ENCODE assay signal across 7 cellular contexts in genomic region chr7:76101693-76102437, GRCh38. TPM values are rescaled to one million over a fixed set of nuclear protein-coding genes. Genes with fewer than 3 reads are reported as not detected.
DNase-seq lines count a peak whose midpoint lies in the region; ATAC-seq and TF ChIP-seq lines count a peak whose summit lies in the region.
"Not testable (repeated sequence)": the region's sequence is repeated elsewhere in the genome, so short reads cannot be mapped to it uniquely, and the experiment has no call there.

No MANE protein-coding gene starts in this region.

- H3K27ac Mint-ChIP-seq in activated CD8-positive, alpha-beta T cell treated with anti-CD3 and anti-CD28 coated beads for 36 hours, result not testable (repeated sequence)

- not testable (repeated sequence) for H3K4me3 Mint-ChIP-seq in activated CD8-positive, alpha-beta T cell treated with anti-CD3 and anti-CD28 coated beads for 36 hours

- in situ Hi-C loops in astrocyte of the spinal cord (cut with HindIII; ENCODE audit: low sequenced_read_pairs), result not testable (repeated sequence)

- peak overlapping the region; percentile 40 for H3K27ac ChIP-seq in SJSA1

- DNase-seq in EH (ENCODE audit: low read depth), result peak; percentile 47
- peak; percentile 54 for DNase-seq in HT1080 (ENCODE audit: low read depth)
- DNase-seq in SJSA1 (ENCODE audit: low read depth in 1 of 2, low spot score in 2 of 2); activated CD8-positive, alpha-beta T cell treated with anti-CD3 and anti-CD28 coated beads for 36 hours: not testable (repeated sequence)
- peak; percentile 36 for DNase-seq in astrocyte of the spinal cord (ENCODE audit: low read depth, low spot score)
- peak; percentile 51 for DNase-seq in fibroblast of the aortic adventitia (ENCODE audit: low read depth)
- peak; percentile 54 to 57 for DNase-seq in lung microvascular endothelial cell (ENCODE audit: low read depth in 2 of 2)

- not testable (repeated sequence) for H3K4me1 Mint-ChIP-seq in activated CD8-positive, alpha-beta T cell treated with anti-CD3 and anti-CD28 coated beads for 36 hours (ENCODE audit: low read depth)

- not testable (repeated sequence) for H3K27me3 Mint-ChIP-seq in activated CD8-positive, alpha-beta T cell treated with anti-CD3 and anti-CD28 coated beads for 36 hours

- not testable (repeated sequence) for H3K36me3 ChIP-seq in SJSA1

- POLR2A ChIA-PET in activated CD8-positive, alpha-beta T cell treated with anti-CD3 and anti-CD28 coated beads for 36 hours (lab: Charles Lee), result not testable (repeated sequence)

- H3K9me3 Mint-ChIP-seq in activated CD8-positive, alpha-beta T cell treated with anti-CD3 and anti-CD28 coated beads for 36 hours, result not testable (repeated sequence)

- not testable (repeated sequence) for H3K9me3 ChIP-seq in SJSA1 (replicated peaks)

- H3K4me1 ChIP-seq in SJSA1 (replicated peaks), result peaks cover 16% of the 10 kb centered on the region

- CTCF ChIA-PET in activated CD8-positive, alpha-beta T cell treated with anti-CD3 and anti-CD28 coated beads for 36 hours (lab: Charles Lee), result interaction anchor here (1.8 kb wide), 1 partner anchor 212 kb away, joined by 4 read pairs; no protein-coding TSS in a partner anchor

- TF ChIP-seq CTCF in activated CD8-positive, alpha-beta T cell treated with anti-CD3 and anti-CD28 coated beads for 36 hours (IDR thresholded peaks at IDR 0.05); astrocyte of the spinal cord (IDR thresholded peaks at IDR 0.05; ENCODE audit: low read depth, low read length): not testable (repeated sequence)
- TF ChIP-seq CTCF in fibroblast of the aortic adventitia (IDR thresholded peaks at IDR 0.05; ENCODE audit: insufficient read depth, low read length), result peak; percentile 6

- H3K27me3 ChIP-seq in SJSA1 (replicated peaks), result not testable (repeated sequence)

- intact Hi-C loops in activated CD8-positive, alpha-beta T cell treated with anti-CD3 and anti-CD28 coated beads for 36 hours (cut with micrococcal nuclease), result not testable (repeated sequence)

- H3K36me3 Mint-ChIP-seq in activated CD8-positive, alpha-beta T cell treated with anti-CD3 and anti-CD28 coated beads for 36 hours (ENCODE audit: low read depth), result not testable (repeated sequence)

- H3K4me3 ChIP-seq in SJSA1; astrocyte of the spinal cord (ENCODE audit: low read depth, low read length); fibroblast of the aortic adventitia (ENCODE audit: low read depth, low read length): not testable (repeated sequence)

- peak; percentile 27 for ATAC-seq in activated CD8-positive, alpha-beta T cell treated with anti-CD3 and anti-CD28 coated beads for 36 hours

RNA-seq across cellular contexts. Expression of gene MDH2, which starts 54.0 kb away (rescaled TPM):
- total RNA-seq in HT1080 (2014; rRNA removed; shearing (Covaris generic)), result 236 and 349 TPM in 2 replicates
- polyA plus RNA-seq in HT1080 (2015; cell fraction: cytosol; rRNA removed), result 227 and 244 TPM in 2 replicates
- 170 and 192 TPM in 2 replicates for polyA plus RNA-seq in HT1080 (2015; cell fraction: nucleus; rRNA removed)
- total RNA-seq in SJSA1 (2014; rRNA removed; shearing (Covaris generic)), result 69.9 and 72.2 TPM in 2 replicates
- 100 to 1,000 TPM; 278 to 292 TPM for total RNA-seq in activated CD8-positive, alpha-beta T cell treated with anti-CD3 and anti-CD28 coated beads for 36 hours
- total RNA-seq in fibroblast of the aortic adventitia (ENCODE audit: low replicate concordance) (38.3 and 43.8 TPM in 2 replicates), lung microvascular endothelial cell (29.8 and 35.3 TPM in 2 replicates)

RNA-seq across cellular contexts. Expression of gene STYXL1, which starts 54.1 kb away (rescaled TPM):
- 51.9 and 53.8 TPM in 2 replicates for total RNA-seq in HT1080 (2014; rRNA removed; shearing (Covaris generic))
- 64.6 and 68.9 TPM in 2 replicates for polyA plus RNA-seq in HT1080 (2015; cell fraction: cytosol; rRNA removed)
- 67.6 and 71.4 TPM in 2 replicates for polyA plus RNA-seq in HT1080 (2015; cell fraction: nucleus; rRNA removed)
- 78.4 and 123 TPM in 2 replicates for total RNA-seq in SJSA1 (2014; rRNA removed; shearing (Covaris generic))
- total RNA-seq in activated CD8-positive, alpha-beta T cell treated with anti-CD3 and anti-CD28 coated beads for 36 hours, result 10 to 100 TPM; 25.9 to 26.9 TPM
- total RNA-seq in fibroblast of the aortic adventitia (ENCODE audit: low replicate concordance) (22.2 and 33.2 TPM in 2 replicates), lung microvascular endothelial cell (20.7 and 33.9 TPM in 2 replicates)
